In the genomic region with DNA sequence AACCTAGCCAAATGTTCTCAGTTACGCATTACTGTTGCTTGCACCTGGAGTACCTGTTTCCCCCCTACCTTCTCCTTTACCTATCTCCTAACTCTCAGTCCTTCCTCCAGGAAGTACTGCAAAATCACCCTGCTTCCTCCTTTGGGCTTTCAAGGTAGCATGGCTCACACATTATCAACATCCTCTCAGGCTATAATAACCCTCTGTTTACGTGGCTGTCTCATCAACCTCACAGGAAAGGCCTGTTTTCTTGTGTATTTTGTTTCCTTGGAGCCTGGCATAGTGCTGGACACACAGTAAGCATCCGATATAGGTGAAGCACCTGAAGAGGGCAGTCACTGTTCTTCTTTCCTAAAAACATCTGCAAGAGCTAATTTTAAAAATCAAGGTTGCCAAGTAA, we compare ENCODE assay signal across 15 cellular contexts. TPM values are rescaled to one million over a fixed set of nuclear protein-coding genes. Genes with fewer than 3 reads are reported as not detected.
A peak's percentile ranks its signal among the peaks of the same experiment; 100 is the strongest.
DNase-seq lines count a peak whose midpoint lies in the region; ATAC-seq, FAIRE-seq and TF ChIP-seq lines count a peak whose summit lies in the region.
"Had no signal": no experiment of that assay in that cellular context is flagged by ENCODE, and none has a peak within 500 bp of the region (broad histone marks: within the 10 kb centered on the region; RNA-seq: fewer than 3 reads in every experiment).

No MANE protein-coding gene starts in this region.

- no peak overlapping the region for H2BK5ac ChIP-seq in mesendoderm (ENCODE audit: low read length)

- H3K79me2 ChIP-seq in mesendoderm (ENCODE audit: control insufficient read depth, insufficient read depth, low read length), result no peaks in the 10 kb centered on the region

- TF ChIP-seq CTCF in left ventricle myocardium inferior (IDR thresholded peaks at IDR 0.05; ENCODE audit: borderline replicate concordance) (no peak), right atrium auricular region (IDR thresholded peaks at IDR 0.05) (no peak)

- no peaks in the 10 kb centered on the region for H3K79me1 ChIP-seq in mesendoderm (ENCODE audit: low read length)

- no peaks in the 10 kb centered on the region for H3K27me3 Mint-ChIP-seq in activated T-helper 2 cell treated with anti-CD3 and anti-CD28 coated beads, Interferon-gamma antibody, Interleukin-2, Interleukin-4, amounts not matched to agents 10 μg/mL and 5 μg/mL and 100 μg/mL, durations not matched to agents 14 hours and 24 hours and 36 hours (ENCODE audit: low read depth)

- H3K9me3 ChIP-seq in left ventricle myocardium inferior (replicated peaks) (no peaks in the 10 kb centered on the region), right atrium auricular region (no peaks in the 10 kb centered on the region)

- FAIRE-seq in GM12892 (lab: Jason Lieb, UNC), result no peak
- FAIRE-seq: astrocyte had no signal

- H3K9me3 Mint-ChIP-seq in activated T-helper 2 cell treated with anti-CD3 and anti-CD28 coated beads, Interferon-gamma antibody, Interleukin-2, Interleukin-4, amounts not matched to agents 10 μg/mL and 5 μg/mL and 100 μg/mL, durations not matched to agents 14 hours and 24 hours and 36 hours, result no peaks in the 10 kb centered on the region
- H3K9me3 Mint-ChIP-seq: T-helper 2 cell treated with Interferon-gamma antibody and Interleukin-4, amounts not matched to agents 5 μg/mL and 100 μg/mL, for 36 hours had no signal

- intact Hi-C loops in left ventricle myocardium inferior (cut with micrococcal nuclease), result no loop called here
- intact Hi-C loops in activated T-helper 2 cell treated with anti-CD3 and anti-CD28 coated beads, Interferon-gamma antibody, Interleukin-2, Interleukin-4, amounts not matched to agents 10 μg/mL and 5 μg/mL and 100 μg/mL, durations not matched to agents 14 hours and 24 hours and 36 hours (cut with micrococcal nuclease), result no loop called here

- no peak overlapping the region for H3K4ac ChIP-seq in mesendoderm (ENCODE audit: low read depth, low read length)

- H3K27ac ChIP-seq in left ventricle myocardium inferior (replicated peaks) (peak overlapping the region; percentile 71), right atrium auricular region (no peak overlapping the region), mesendoderm (ENCODE audit: low read depth, low read length) (no peak overlapping the region)

- no peak overlapping the region for H3K9ac ChIP-seq in mesendoderm (ENCODE audit: low read length)

- no peak overlapping the region for H2BK15ac ChIP-seq in mesendoderm (replicated peaks; ENCODE audit: low read depth)

- H3K4me1 ChIP-seq in left ventricle myocardium inferior, result peaks cover 44% of the 10 kb centered on the region
- H3K4me1 ChIP-seq in right atrium auricular region, result peaks cover 0 to 37% of the 10 kb centered on the region in 2 donors
- no peaks in the 10 kb centered on the region for H3K4me1 ChIP-seq in mesendoderm (ENCODE audit: control insufficient read depth, low read depth, low read length)

- no peak overlapping the region for H3K18ac ChIP-seq in mesendoderm (ENCODE audit: low read length)

- no peak overlapping the region for H3K4me3 Mint-ChIP-seq in activated T-helper 2 cell treated with anti-CD3 and anti-CD28 coated beads, Interferon-gamma antibody, Interleukin-2, Interleukin-4, amounts not matched to agents 10 μg/mL and 5 μg/mL and 100 μg/mL, durations not matched to agents 14 hours and 24 hours and 36 hours (ENCODE audit: low read depth)
- H3K4me3 Mint-ChIP-seq: T-helper 2 cell treated with Interferon-gamma antibody and Interleukin-4, amounts not matched to agents 5 μg/mL and 100 μg/mL, for 36 hours had no signal

- TF ChIP-seq POLR2A in GM12892 (IDR thresholded peaks at IDR 0.05; ENCODE audit: low read depth, low read length), result no peak

- H3K23ac ChIP-seq in mesendoderm (ENCODE audit: low read length), result no peak overlapping the region

- H3K27me3 ChIP-seq in left ventricle myocardium inferior (ENCODE audit: low read depth) (no peaks in the 10 kb centered on the region), right atrium auricular region (no peaks in the 10 kb centered on the region), mesendoderm (ENCODE audit: insufficient read depth, low read length, poor library complexity) (no peaks in the 10 kb centered on the region)

- no peak for ATAC-seq in HG03520 (IDR thresholded peaks at IDR 0.05; ENCODE audit: unreplicated experiment)

- H4K8ac ChIP-seq in mesendoderm (ENCODE audit: low read depth, low read length), result no peak overlapping the region

- WGBS in mesendoderm (ENCODE audit: extremely low coverage, insufficient coverage, low lambda C conversion rate), result no CpG with 5 or more reads among the region's 3 CpGs

- H3K4me3 ChIP-seq in left ventricle myocardium inferior (no peak overlapping the region), right atrium auricular region (no peak overlapping the region), mesendoderm (ENCODE audit: low read length) (no peak overlapping the region)

- H3K36me3 Mint-ChIP-seq in activated T-helper 2 cell treated with anti-CD3 and anti-CD28 coated beads, Interferon-gamma antibody, Interleukin-2, Interleukin-4, amounts not matched to agents 10 μg/mL and 5 μg/mL and 100 μg/mL, durations not matched to agents 14 hours and 24 hours and 36 hours (ENCODE audit: low read depth), result peaks cover 27% of the 10 kb centered on the region

- H3K56ac ChIP-seq in mesendoderm (ENCODE audit: low read length), result no peak overlapping the region

- DNase-seq in left ventricle myocardium inferior (no peak), right atrium auricular region (ENCODE audit: low spot score) (no peak), kidney tubule cell (ENCODE audit: low spot score) (peak; percentile 60), GM12892 (ENCODE audit: insufficient read length) (no peak), cerebellar cortex (ENCODE audit: low spot score) (no peak), mesendoderm (no peak)
- DNase-seq in activated T-helper 2 cell treated with anti-CD3 and anti-CD28 coated beads, Interferon-gamma antibody, Interleukin-2, Interleukin-4, amounts not matched to agents 10 μg/mL and 5 μg/mL and 100 μg/mL, durations not matched to agents 14 hours and 24 hours and 36 hours (ENCODE audit: low spot score), result no peak
- DNase-seq: activated CD4-positive, alpha-beta T cell treated with anti-CD3 and anti-CD28 coated beads for 1 hour; NCI-H2227 treated with DMSO at 0.1 percent for 48 hours; retina; SHP77 treated with DMSO at 0.1 percent for 48 hours had no signal

- no peak overlapping the region for H3K4me2 ChIP-seq in mesendoderm (ENCODE audit: low read length)

- peak overlapping the region; percentile 15 for H3K27ac Mint-ChIP-seq in activated T-helper 2 cell treated with anti-CD3 and anti-CD28 coated beads, Interferon-gamma antibody, Interleukin-2, Interleukin-4, amounts not matched to agents 10 μg/mL and 5 μg/mL and 100 μg/mL, durations not matched to agents 14 hours and 24 hours and 36 hours
- H3K27ac Mint-ChIP-seq: T-helper 2 cell treated with Interferon-gamma antibody and Interleukin-4, amounts not matched to agents 5 μg/mL and 100 μg/mL, for 36 hours had no signal

- H4K5ac ChIP-seq in mesendoderm (ENCODE audit: low read length), result no peak overlapping the region

- H2AK5ac ChIP-seq in mesendoderm (ENCODE audit: low read length), result no peak overlapping the region

- H3K36me3 ChIP-seq in left ventricle myocardium inferior (peaks cover 35% of the 10 kb centered on the region), right atrium auricular region (peaks cover 7% of the 10 kb centered on the region), mesendoderm (ENCODE audit: control insufficient read depth, insufficient read depth, low read length) (peaks cover 5% of the 10 kb centered on the region)

- no peak overlapping the region for H2BK120ac ChIP-seq in mesendoderm (ENCODE audit: low read depth, low read length)

- peaks cover 10% of the 10 kb centered on the region for H3K4me1 Mint-ChIP-seq in activated T-helper 2 cell treated with anti-CD3 and anti-CD28 coated beads, Interferon-gamma antibody, Interleukin-2, Interleukin-4, amounts not matched to agents 10 μg/mL and 5 μg/mL and 100 μg/mL, durations not matched to agents 14 hours and 24 hours and 36 hours (ENCODE audit: low read depth)

RNA-seq across cellular contexts. Expression of a gene that starts 32.7 kb away (rescaled TPM):
- total RNA-seq in left ventricle myocardium inferior (1.1 TPM), right atrium auricular region (1 to 10 TPM; 1.6 to 4.8 TPM)
- total RNA-seq in activated T-helper 2 cell treated with anti-CD3 and anti-CD28 coated beads, Interferon-gamma antibody, Interleukin-2, Interleukin-4, amounts not matched to agents 10 μg/mL and 5 μg/mL and 100 μg/mL, durations not matched to agents 14 hours and 24 hours and 36 hours, result not detected in 2 replicates
- 0.19 TPM for polyA plus RNA-seq in GM12892 (2012; ENCODE audit: missing spikeins)
- polyA plus RNA-seq in mesendoderm (2013, experiment 1 of 2), result 0.01 TPM
- 0.03 TPM for polyA plus RNA-seq in mesendoderm (2013, experiment 2 of 2)
- polyA plus RNA-seq: neural cell had no signal

RNA-seq across cellular contexts. Expression of a gene that starts 56.8 kb away (rescaled TPM):
- total RNA-seq in left ventricle myocardium inferior, result 17.1 TPM
- 10 to 100 TPM; 20.5 to 22.0 TPM for total RNA-seq in right atrium auricular region
- 97.8 and 102 TPM in 2 replicates for total RNA-seq in activated T-helper 2 cell treated with anti-CD3 and anti-CD28 coated beads, Interferon-gamma antibody, Interleukin-2, Interleukin-4, amounts not matched to agents 10 μg/mL and 5 μg/mL and 100 μg/mL, durations not matched to agents 14 hours and 24 hours and 36 hours
- polyA plus RNA-seq in GM12892 (2012; ENCODE audit: missing spikeins), result 50.2 TPM
- polyA plus RNA-seq in mesendoderm (2013, experiment 1 of 2), result 70.8 TPM
- 71.5 TPM for polyA plus RNA-seq in mesendoderm (2013, experiment 2 of 2)
